In the genomic region with DNA sequence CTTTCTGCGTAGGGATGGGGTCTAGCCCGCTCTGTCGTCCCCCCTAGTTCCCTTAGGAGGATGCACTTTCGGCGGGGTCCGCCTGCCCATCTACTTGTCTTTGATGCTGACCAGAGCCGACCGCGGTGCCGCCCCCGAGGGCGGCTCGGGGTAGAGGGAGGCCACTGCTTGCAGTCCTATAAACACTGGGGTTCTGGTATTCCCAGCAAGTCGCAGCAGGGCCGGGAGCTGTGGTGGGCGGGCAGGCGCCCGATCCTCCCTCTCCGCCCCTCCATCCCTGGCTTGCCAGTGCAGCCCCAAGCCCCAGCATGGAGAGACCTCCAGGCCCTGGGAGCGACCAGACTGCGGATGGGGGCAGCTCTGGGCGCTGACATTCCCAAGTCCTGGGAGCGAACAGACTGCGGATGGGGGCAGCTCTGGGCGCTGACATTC, we compare ENCODE assay signal across 9 cellular contexts. TPM values are rescaled to one million over a fixed set of nuclear protein-coding genes. Genes with fewer than 3 reads are reported as not detected.
DNase-seq lines count a peak whose midpoint lies in the region; ATAC-seq and TF ChIP-seq lines count a peak whose summit lies in the region.
"Had no signal": no experiment of that assay in that cellular context is flagged by ENCODE, and none has a peak within 500 bp of the region (broad histone marks: within the 10 kb centered on the region; RNA-seq: fewer than 3 reads in every experiment).

No MANE protein-coding gene starts in this region.

- POLR2A ChIA-PET in AG04449 (lab: Yijun Ruan, JAX), result interaction anchor here (0.7 to 0.8 kb wide), 2 partner anchors 230 to 314 kb away, joined by 3 to 5 read pairs; no protein-coding TSS in a partner anchor

- no peaks in the 10 kb centered on the region for H3K4me1 ChIP-seq in urinary bladder (ENCODE audit: insufficient read depth)

- no peak for DNase-seq in AG04449 (ENCODE audit: low read depth, low spot score)
- no peak for DNase-seq in HFF-Myc (ENCODE audit: extremely low read depth, low read depth)
- no peak for DNase-seq in astrocyte of the spinal cord (ENCODE audit: low read depth, low spot score)
- no peak for DNase-seq in lower leg skin (ENCODE audit: low spot score in 2 of 2)
- DNase-seq in NCI-H1092 treated with DMSO at 0.1 percent for 48 hours (lab: John Stamatoyannopoulos, UW), result no peak
- no peak for DNase-seq in GM19238 (ENCODE audit: insufficient read length, low spot score)

- in situ Hi-C loops in astrocyte of the spinal cord (cut with HindIII; ENCODE audit: low sequenced_read_pairs), result no loop called here

- peak overlapping the region; percentile 80 for H3K27ac ChIP-seq in urinary bladder (ENCODE audit: low read depth)

- TF ChIP-seq CTCF in AG04449 (IDR thresholded peaks at IDR 0.05; ENCODE audit: insufficient read depth, low read length, missing control alignments) (no peak), HFF-Myc (IDR thresholded peaks at IDR 0.05; ENCODE audit: low read depth, low read length, missing control alignments) (no peak), astrocyte of the spinal cord (IDR thresholded peaks at IDR 0.05; ENCODE audit: low read depth, low read length) (no peak), lower leg skin (IDR thresholded peaks at IDR 0.05) (no peak)

- peak overlapping the region; percentile 71 for H3K4me3 ChIP-seq in AG04449 (ENCODE audit: low read depth, low read length)
- H3K4me3 ChIP-seq in HFF-Myc (replicated peaks; ENCODE audit: low read depth, low read length), result peak overlapping the region; percentile 72
- H3K4me3 ChIP-seq in astrocyte of the spinal cord (ENCODE audit: low read depth, low read length), result peak overlapping the region; percentile 74
- H3K4me3 ChIP-seq in lower leg skin (ENCODE audit: low read depth, poor library complexity, severe bottlenecking), result peak overlapping the region; percentile 60
- peak overlapping the region; percentile 90 for H3K4me3 ChIP-seq in urinary bladder (ENCODE audit: low read depth, low read length)

- TF ChIP-seq POLR2A in lower leg skin (IDR thresholded peaks at IDR 0.05), result no peak

- intact Hi-C loops in lower leg skin (cut with DNase I; ENCODE audit: low total_unique reads), result no loop called here

- CTCF ChIA-PET in AG04449 (lab: Yijun Ruan, JAX), result interaction anchor here (0.8 to 4.4 kb wide), 8 partner anchors 8 to 66 kb away, joined by 3 to 26 read pairs (median 3); no protein-coding TSS in a partner anchor

- WGBS in lower leg skin, 2 donors, result 6 to 8% methylated on average over 24 to 25 of the region's 25 CpGs
- WGBS in urinary bladder, result 6% methylated on average over 25 of the region's 25 CpGs

- no peaks in the 10 kb centered on the region for H3K36me3 ChIP-seq in urinary bladder (ENCODE audit: insufficient read depth)

- ATAC-seq in HG03139 (IDR thresholded peaks at IDR 0.05; ENCODE audit: unreplicated experiment), result no peak

RNA-seq across cellular contexts. Expression of a gene that starts 0.8 kb away (rescaled TPM):
- total RNA-seq in lower leg skin, result 100 to 1,000 TPM in 3 of 4 donors, 10 to 100 TPM in 1; 89.2 to 151 (median 106) TPM
- total RNA-seq in urinary bladder, result 39.3 TPM
- 60.8 TPM for polyA plus RNA-seq in urinary bladder

RNA-seq across cellular contexts. Expression of a gene that starts 31.8 kb away (rescaled TPM):
- 10 to 100 TPM in 3 of 4 donors, 1 to 10 TPM in 1; 10.0 to 32.2 (median 22.9) TPM for total RNA-seq in lower leg skin
- 17.9 TPM for total RNA-seq in urinary bladder
- polyA plus RNA-seq in urinary bladder, result 84.7 TPM

RNA-seq across cellular contexts. Expression of a gene that starts 32.0 kb away (rescaled TPM):
- total RNA-seq in lower leg skin (1 to 10 TPM; 2.6 to 5.5 (median 3.9) TPM), urinary bladder (6.6 TPM)
- 3.6 TPM for polyA plus RNA-seq in urinary bladder

RNA-seq across cellular contexts. Expression of a gene that starts 47.4 kb away (rescaled TPM):
- total RNA-seq in lower leg skin, result under 1 TPM in 1 of 4 donors, not detected in 3; 0.63 TPM
- total RNA-seq in urinary bladder, result not detected
- 0.05 TPM for polyA plus RNA-seq in urinary bladder
- total RNA-seq: pulmonary artery endothelial cell had no signal
